ENCODE assay signal across 14 cellular contexts in genomic region chr21:43340491-43341348, GRCh38.
DNase-seq lines count a peak whose midpoint lies in the region; ATAC-seq and TF ChIP-seq lines count a peak whose summit lies in the region.
"Had no signal": no experiment of that assay in that cellular context is flagged by ENCODE, and none has a peak within 500 bp of the region (broad histone marks: within the 10 kb centered on the region; RNA-seq: fewer than 3 reads in every experiment).

No MANE protein-coding gene starts in this region.

- H3K4me1 Mint-ChIP-seq in HFFc6 (ENCODE audit: low read depth) = peaks cover 19% of the 10 kb centered on the region

- no peak overlapping the region for H3K4me3 ChIP-seq in ACC112 (ENCODE audit: low read depth, low read length)
- H3K4me3 ChIP-seq: heart right ventricle had no signal

- H3K27ac ChIP-seq in ACC112 (ENCODE audit: low read depth, low read length) = peak overlapping the region; percentile 22; the same call in 1 of the 2 replicates

- TF ChIP-seq CTCF in HFFc6 (IDR thresholded peaks at IDR 0.05) = peak; percentile 38

- H3K27me3 Mint-ChIP-seq in HFFc6 (ENCODE audit: insufficient read depth) = peaks cover 3% of the 10 kb centered on the region; the same call in 1 of the 2 replicates
- H3K27me3 Mint-ChIP-seq: CD4-positive, alpha-beta T cell had no signal

- no peak overlapping the region for H3K4me3 Mint-ChIP-seq in HFFc6
- H3K4me3 Mint-ChIP-seq: CD4-positive, alpha-beta T cell; neural crest cell had no signal

- peaks cover 8% of the 10 kb centered on the region for H3K9me3 Mint-ChIP-seq in HFFc6
- H3K9me3 Mint-ChIP-seq: CD4-positive, alpha-beta T cell had no signal

- H3K36me3 ChIP-seq in ACC112 (ENCODE audit: insufficient read depth, low read length) = no peaks in the 10 kb centered on the region
- H3K36me3 ChIP-seq: heart right ventricle had no signal

- H3K27ac Mint-ChIP-seq in HFFc6 = peak overlapping the region; percentile 87
- H3K27ac Mint-ChIP-seq: CD4-positive, alpha-beta T cell had no signal

- H3K4me1 ChIP-seq in ACC112 (ENCODE audit: control insufficient read depth, insufficient read depth, low read length, unreplicated experiment) = peaks cover 19% of the 10 kb centered on the region

- no peak overlapping the region for H2AFZ ChIP-seq in ACC112 (ENCODE audit: low read length, unreplicated experiment)

- no peak for TF ChIP-seq POLR2A in GM18505 (IDR thresholded peaks at IDR 0.05; ENCODE audit: borderline replicate concordance, extremely low read depth, insufficient read depth, insufficient read length)

- DNase-seq in HFFc6 (peak; percentile 78), astrocyte of the hippocampus (ENCODE audit: low read depth, low spot score) (peak; percentile 93), kidney tubule cell (ENCODE audit: low spot score) (peak; percentile 74)
- no peak for DNase-seq in activated CD8-positive, alpha-beta memory T cell treated with anti-CD3 and anti-CD28 coated beads, Interleukin-2, amount 50 U/mL, for 48 hours
- no peak for DNase-seq in activated effector memory CD4-positive, alpha-beta T cell treated with Interleukin-2 at 50 U/mL for 16 hours
- DNase-seq: activated CD4-positive, CD25-positive, alpha-beta regulatory T cell treated with anti-CD3 and anti-CD28 coated beads, Interleukin-2, amount 50 U/mL, for 72 hours; CD4-positive, alpha-beta T cell; heart right ventricle; KG1; NCI-H510A had no signal

- ATAC-seq in GM18505 (IDR thresholded peaks at IDR 0.05; ENCODE audit: unreplicated experiment) (no peak), GM21526 (IDR thresholded peaks at IDR 0.05; ENCODE audit: low FRiP score, unreplicated experiment) (no peak)

- peaks cover 5% of the 10 kb centered on the region for H3K36me3 Mint-ChIP-seq in HFFc6 (ENCODE audit: low read depth)

- H3K79me2 ChIP-seq in ACC112 (ENCODE audit: control insufficient read depth, insufficient read depth, low read length, unreplicated experiment) = no peaks in the 10 kb centered on the region

- H3K27me3 ChIP-seq in ACC112 (ENCODE audit: insufficient read depth, low read length) = no peaks in the 10 kb centered on the region
- H3K27me3 ChIP-seq: heart right ventricle had no signal

Comparison
In these comparisons a context has a peak if more than half of its experiments do, and no peak if none do; other contexts are left out.
1. DNase-seq: peak in HFFc6 (single experiment), astrocyte of the hippocampus (single experiment) and kidney tubule cell (single experiment); none in activated CD8-positive, alpha-beta memory T cell treated with anti-CD3 and anti-CD28 coated beads, Interleukin-2, amount 50 U/mL, for 48 hours (single experiment) and activated effector memory CD4-positive, alpha-beta T cell treated with Interleukin-2 at 50 U/mL for 16 hours (single experiment).